37 cellular contexts compared by ENCODE assay signal in the genomic region with DNA sequence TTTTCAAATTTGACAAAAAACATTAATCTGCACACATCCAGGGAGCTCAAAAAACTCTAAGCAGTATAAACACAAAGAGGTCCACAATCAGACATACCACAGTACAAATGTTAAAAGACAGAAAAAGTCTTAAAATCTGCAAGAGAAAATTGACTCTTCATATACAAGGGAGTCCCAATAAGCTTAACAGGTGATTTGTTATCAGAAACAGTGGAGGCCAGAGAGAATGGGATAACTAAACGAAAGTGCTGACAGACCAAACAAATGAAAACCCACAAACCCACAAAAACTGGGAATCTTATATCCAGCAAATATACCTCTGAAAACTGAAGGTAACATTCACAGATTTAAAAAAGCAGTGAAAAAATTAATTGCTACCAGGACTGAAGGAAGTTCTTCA.
DNase-seq lines count a peak whose midpoint lies in the region; ATAC-seq, FAIRE-seq and TF ChIP-seq lines count a peak whose summit lies in the region.
"Had no signal": no experiment of that assay in that cellular context is flagged by ENCODE, and none has a peak within 500 bp of the region (broad histone marks: within the 10 kb centered on the region; RNA-seq: fewer than 3 reads in every experiment).

No MANE protein-coding gene starts in this region.

- H4K5ac ChIP-seq in H9 (ENCODE audit: insufficient read length, low read depth, low read length), result no peak overlapping the region

- no peak overlapping the region for H2BK12ac ChIP-seq in H9 (ENCODE audit: insufficient read length, low read depth, low read length)

- H3K36me3 Mint-ChIP-seq in H9 (ENCODE audit: insufficient read depth in 1 of 3, low read depth in 3 of 3), result peaks cover 20 to 43% (median 21%) of the 10 kb centered on the region in 3 experiments
- H3K36me3 Mint-ChIP-seq: CD14-positive monocyte; CD4-positive, CD25-positive, alpha-beta regulatory T cell had no signal

- H2BK15ac ChIP-seq in H9 (ENCODE audit: low read depth, low read length), result no peak overlapping the region

- intact Hi-C loops in GM12878 (cut with micrococcal nuclease; ENCODE audit: unreplicated experiment), result no loop called here
- intact Hi-C loops in K562 (cut with micrococcal nuclease), result no loop called here

- no peak for DNase-seq in GM12878 (ENCODE audit: low read depth, low spot score)
- DNase-seq in K562 (ENCODE audit: extremely low read depth in 1 of 4, low spot score in 3 of 4), result no peak
- peak; percentile 10 for DNase-seq in dedifferentiated amniotic fluid mesenchymal stem cell (ENCODE audit: extremely low spot score)
- no peak for DNase-seq in activated CD4-positive, alpha-beta T cell treated with anti-CD3 and anti-CD28 coated beads for 1 hour
- DNase-seq in HuH-7 (ENCODE audit: low spot score), result no peak
- no peak for DNase-seq in H9
- DNase-seq: 8988T; ACHN; AML-193; BE2C; C1 segment of cervical spinal cord; Caco-2; Calu3; CD4-positive, alpha-beta memory T cell; CD4-positive, alpha-beta T cell; CD4-positive, CD25-positive, alpha-beta regulatory T cell; CD8-positive, alpha-beta memory T cell; CD8-positive, alpha-beta T cell; COR-L47; DMS 273 treated with DMSO at 0.1 percent for 48 hours; DMS153; DMS53; DMS79; DMS79 treated with DMSO at 0.1 percent for 48 hours; DND-41; EL had no signal

- CTCF ChIA-PET in HEK293 (lab: Yijun Ruan, JAX) (no interaction called here), GM12878 (lab: Yijun Ruan, JAX) (no interaction called here), K562 (lab: Yijun Ruan, JAX; ENCODE audit: low intra/inter-chr PET ratio) (no interaction called here)

- no peak overlapping the region for H3K4me2 ChIP-seq in GM12878 (ENCODE audit: control insufficient read depth, insufficient read depth)
- H3K4me2 ChIP-seq in K562 (ENCODE audit: insufficient read depth, low read length), result no peak overlapping the region
- H3K4me2 ChIP-seq in H9 (ENCODE audit: insufficient read depth, insufficient read length, low read length), result no peak overlapping the region
- H3K4me2 ChIP-seq: A549; BLaER1; BLaER1 treated with 17β-estradiol and CSF1 and Interleukin-3, amounts not matched to agents 10 nM and 100 nM had no signal

- H3K9me1 ChIP-seq in K562 (ENCODE audit: control insufficient read depth, insufficient read depth, low read length), result no peaks in the 10 kb centered on the region

- TF ChIP-seq POLR2A in GM12878 (IDR thresholded peaks at IDR 0.05; ENCODE audit: low read depth, low read length), result no peak
- no peak for TF ChIP-seq POLR2A in K562 (conservative IDR thresholded peaks at IDR 0.05)

- H3K23ac ChIP-seq in H9 (ENCODE audit: insufficient read length, low read depth, low read length), result no peak overlapping the region

- TF ChIP-seq RAD21 in GM12878 (IDR thresholded peaks at IDR 0.05; ENCODE audit: insufficient read depth, low read depth, low read length) (no peak), K562 (CRISPR knock-in tag; conservative IDR thresholded peaks at IDR 0.05 in 1 of 2, IDR thresholded peaks at IDR 0.05 in 1 of 2) (no peak)

- H3K79me1 ChIP-seq in H9 (ENCODE audit: insufficient read depth, low read depth, low read length, poor library complexity, severe bottlenecking), result no peaks in the 10 kb centered on the region

- no peaks in the 10 kb centered on the region for H3K79me2 ChIP-seq in GM12878 (ENCODE audit: control insufficient read depth, insufficient read depth, low read length)
- H3K79me2 ChIP-seq in K562 (ENCODE audit: control insufficient read depth, insufficient read depth, low read length), result no peaks in the 10 kb centered on the region
- no peaks in the 10 kb centered on the region for H3K79me2 ChIP-seq in H9 (ENCODE audit: insufficient read depth, low read length)

- no peak overlapping the region for H3K9ac ChIP-seq in GM12878 (ENCODE audit: control insufficient read depth, insufficient read depth, low read length)
- no peak overlapping the region for H3K9ac ChIP-seq in K562 (ENCODE audit: insufficient read depth in 1 of 2, low read depth in 2 of 2, low read length in 2 of 2)
- no peak overlapping the region for H3K9ac ChIP-seq in H9 (ENCODE audit: extremely low read depth, insufficient read length, low read length)
- H3K9ac ChIP-seq: BLaER1; BLaER1 treated with 17β-estradiol and CSF1 and Interleukin-3, amounts not matched to agents 10 nM and 100 nM had no signal

- H3K27ac Mint-ChIP-seq in H9, result no peak overlapping the region
- H3K27ac Mint-ChIP-seq: B cell; CD14-positive monocyte; CD4-positive, alpha-beta memory T cell; CD4-positive, alpha-beta T cell; CD4-positive, CD25-positive, alpha-beta regulatory T cell; CD8-positive, alpha-beta memory T cell; CD8-positive, alpha-beta T cell had no signal

- RAD21 ChIA-PET in GM12878 (lab: Charles Lee; ENCODE audit: unreplicated experiment), result no interaction called here

- no peak overlapping the region for H4K91ac ChIP-seq in H9 (ENCODE audit: insufficient read length, low read depth, low read length)

- FAIRE-seq in GM12878 (lab: Jason Lieb, UNC), result no peak
- no peak for FAIRE-seq in K562 (lab: Jason Lieb, UNC)
- FAIRE-seq: A204.1, A549, D721Med had no signal

- H3K27me3 ChIP-seq in GM12878 (replicated peaks in 1 of 2; ENCODE audit: control insufficient read depth in 2 of 2, insufficient read depth in 2 of 2, low read length in 1 of 2) (no peaks in the 10 kb centered on the region), K562 (ENCODE audit: control insufficient read depth in 2 of 2, insufficient read depth in 2 of 2, low read length in 2 of 2) (no peaks in the 10 kb centered on the region), H9 (ENCODE audit: insufficient read depth, low read length) (no peaks in the 10 kb centered on the region)
- H3K27me3 ChIP-seq: BE2C; BLaER1; BLaER1 treated with 17β-estradiol and CSF1 and Interleukin-3, amounts not matched to agents 10 nM and 100 nM had no signal

- TF ChIP-seq CTCF in HEK293 (tag by site-specific recombination; IDR thresholded peaks at IDR 0.05) (no peak), GM12878 (IDR thresholded peaks at IDR 0.05 in 2 of 3, conservative IDR thresholded peaks at IDR 0.05 in 1 of 3; ENCODE audit: control insufficient read depth in 2 of 3, extremely low read depth in 1 of 3, insufficient read depth in 1 of 3, low read depth in 3 of 3, low read length in 3 of 3) (no peak), K562 (IDR thresholded peaks at IDR 0.05 in 2 of 3, conservative IDR thresholded peaks at IDR 0.05 in 1 of 3; ENCODE audit: insufficient read depth in 2 of 3, low read depth in 1 of 3, low read length in 3 of 3) (no peak), H9 (conservative IDR thresholded peaks at IDR 0.05) (no peak)

- H3K4me1 ChIP-seq in HEK293 (ENCODE audit: control insufficient read depth, insufficient read depth, low read length), result no peaks in the 10 kb centered on the region
- no peaks in the 10 kb centered on the region for H3K4me1 ChIP-seq in GM12878 (ENCODE audit: control insufficient read depth, insufficient read depth, low read length)
- no peaks in the 10 kb centered on the region for H3K4me1 ChIP-seq in K562 (replicated peaks in 1 of 2; ENCODE audit: control insufficient read depth in 2 of 2, insufficient read depth in 2 of 2, low read length in 2 of 2)
- no peaks in the 10 kb centered on the region for H3K4me1 ChIP-seq in H9 (ENCODE audit: insufficient read depth, low read length)
- H3K4me1 ChIP-seq: A549; BE2C; BLaER1; BLaER1 treated with 17β-estradiol and CSF1 and Interleukin-3, amounts not matched to agents 10 nM and 100 nM; Caco-2 had no signal

- H2BK120ac ChIP-seq in H9 (ENCODE audit: low read depth, low read length, poor library complexity, severe bottlenecking), result no peak overlapping the region

- H2AFZ ChIP-seq in GM12878 (ENCODE audit: control insufficient read depth, low read depth, low read length) (no peak overlapping the region), K562 (ENCODE audit: low read depth, low read length) (no peak overlapping the region), H9 (ENCODE audit: low read length) (no peak overlapping the region)

- H3K27me3 Mint-ChIP-seq in H9 (ENCODE audit: low read depth), result peaks cover 1% of the 10 kb centered on the region; the same call in 1 of the 2 replicates
- H3K27me3 Mint-ChIP-seq: B cell; CD4-positive, alpha-beta memory T cell; CD4-positive, alpha-beta T cell; CD4-positive, CD25-positive, alpha-beta regulatory T cell; CD8-positive, alpha-beta memory T cell had no signal

- H3K18ac ChIP-seq in H9 (ENCODE audit: insufficient read length, low read depth, low read length), result no peak overlapping the region

- POLR2A ChIA-PET in HEK293 (lab: Yijun Ruan, JAX), result no interaction called here
- POLR2A ChIA-PET in GM12878 (lab: Charles Lee), result no interaction called here
- POLR2A ChIA-PET in K562 (lab: Yijun Ruan, JAX), result interaction anchor here (0.7 kb wide), 1 partner anchor 19 kb away, joined by 3 read pairs; no protein-coding TSS in a partner anchor

- H3K9me3 Mint-ChIP-seq in H9, result peaks cover 45 to 59% of the 10 kb centered on the region in 2 experiments

- TF ChIP-seq EP300 in GM12878 (IDR thresholded peaks at IDR 0.05; ENCODE audit: borderline replicate concordance in 1 of 2, control insufficient read depth in 1 of 2, low read depth in 2 of 2, low read length in 2 of 2) (no peak), K562 (IDR thresholded peaks at IDR 0.05; ENCODE audit: low read length) (no peak)

- 0% methylated on average over 1 of the region's 1 CpG for WGBS in GM12878 (ENCODE audit: insufficient coverage, insufficient replicate concordance, low lambda C conversion rate, missing lambda C conversion rate)
- 0% methylated on average over 1 of the region's 1 CpG for WGBS in K562 (ENCODE audit: insufficient coverage, low coverage, missing lambda C conversion rate)
- WGBS in H9 (ENCODE audit: extremely low coverage, insufficient read length, low lambda C conversion rate), result no CpG with 5 or more reads among the region's 1 CpG

- no peak overlapping the region for H2AK5ac ChIP-seq in H9 (ENCODE audit: insufficient read length, low read length)

- in situ Hi-C loops in GM12878 (cut with MboI), result no loop called here
- in situ Hi-C loops in K562 (cut with MboI), result no loop called here

- H4K20me1 ChIP-seq in GM12878 (ENCODE audit: control insufficient read depth, insufficient read depth), result no peaks in the 10 kb centered on the region
- no peaks in the 10 kb centered on the region for H4K20me1 ChIP-seq in K562 (replicated peaks; ENCODE audit: control insufficient read depth, insufficient read depth, low read length)
- H4K20me1 ChIP-seq in H9 (ENCODE audit: control insufficient read depth, insufficient read depth, insufficient read length), result no peaks in the 10 kb centered on the region
- H4K20me1 ChIP-seq: BLaER1; BLaER1 treated with 17β-estradiol and CSF1 and Interleukin-3, amounts not matched to agents 10 nM and 100 nM had no signal

- BruUV-seq in GM12878 (replicated peaks; lab: Mats Ljungman, UMichigan), result no TSS peak
- no TSS peak for BruUV-seq in K562 (replicated peaks; lab: Mats Ljungman, UMichigan)

- no peak overlapping the region for H3K4ac ChIP-seq in H9 (ENCODE audit: low read depth, low read length)

- H3K9me3 ChIP-seq in HEK293 (ENCODE audit: control insufficient read depth, insufficient read depth, low read depth, low read length) (no peaks in the 10 kb centered on the region), GM12878 (replicated peaks; ENCODE audit: control insufficient read depth, insufficient read depth, low read length) (no peaks in the 10 kb centered on the region), K562 (replicated peaks; ENCODE audit: control insufficient read depth, insufficient read depth, low read depth, low read length) (peaks cover 2% of the 10 kb centered on the region; the same call in 1 of the 2 replicates), H9 (ENCODE audit: control insufficient read depth, low read depth, low read length) (peaks cover 10% of the 10 kb centered on the region)
- H3K9me3 ChIP-seq: A549, BE2C, Caco-2 had no signal

- H3K36me3 ChIP-seq in HEK293 (ENCODE audit: control insufficient read depth in 2 of 2, insufficient read depth in 1 of 2, low read length in 2 of 2), result no peaks in the 10 kb centered on the region
- no peaks in the 10 kb centered on the region for H3K36me3 ChIP-seq in GM12878 (ENCODE audit: control insufficient read depth in 2 of 2, insufficient read depth in 2 of 2, low read length in 1 of 2)
- H3K36me3 ChIP-seq in K562 (ENCODE audit: control insufficient read depth, insufficient read depth, low read length), result no peaks in the 10 kb centered on the region
- H3K36me3 ChIP-seq: BE2C; BLaER1; BLaER1 treated with 17β-estradiol and CSF1 and Interleukin-3, amounts not matched to agents 10 nM and 100 nM had no signal

- SMC1A ChIA-PET in GM12878 (lab: Charles Lee; ENCODE audit: uncharacterized antibody, unreplicated experiment), result interaction anchor here (1.1 kb wide), 1 partner anchor 14 kb away, joined by 3 read pairs; no protein-coding TSS in a partner anchor

- ATAC-seq in GM12878, result no peak
- no peak for ATAC-seq in K562
- no peak for ATAC-seq in GM18511 (IDR thresholded peaks at IDR 0.05; ENCODE audit: unreplicated experiment)
- ATAC-seq: A549; CD8-positive, alpha-beta T cell had no signal

- no peak overlapping the region for H3K4me3 Mint-ChIP-seq in H9
- H3K4me3 Mint-ChIP-seq: B cell; CD14-positive monocyte; CD4-positive, alpha-beta memory T cell; CD4-positive, alpha-beta T cell; CD4-positive, CD25-positive, alpha-beta regulatory T cell; CD8-positive, alpha-beta memory T cell; CD8-positive, alpha-beta T cell had no signal

- H3K14ac ChIP-seq in H9 (ENCODE audit: insufficient read depth, low read length), result no peak overlapping the region

- H3K56ac ChIP-seq in H9 (ENCODE audit: insufficient read length, low read depth, low read length), result no peak overlapping the region

- no peak overlapping the region for H4K8ac ChIP-seq in H9 (replicated peaks; ENCODE audit: insufficient read length, low read depth, low read length)

- no peaks in the 10 kb centered on the region for H3K23me2 ChIP-seq in H9 (ENCODE audit: insufficient read length, low read depth, low read length, poor library complexity, severe bottlenecking)

- H3T11ph ChIP-seq in H9 (ENCODE audit: low read length), result no peak overlapping the region

- no peak overlapping the region for H2BK5ac ChIP-seq in H9 (ENCODE audit: insufficient read length, low read length)

- no peak overlapping the region for H3K27ac ChIP-seq in HEK293 (ENCODE audit: extremely low read depth, low read depth, low read length)
- H3K27ac ChIP-seq in GM12878 (ENCODE audit: control insufficient read depth, insufficient read depth), result no peak overlapping the region
- H3K27ac ChIP-seq in K562 (ENCODE audit: extremely low read depth, low read depth, low read length), result no peak overlapping the region
- no peak overlapping the region for H3K27ac ChIP-seq in H9 (ENCODE audit: insufficient read length, low read depth, low read length)
- H3K27ac ChIP-seq: 22Rv1; A549; BLaER1; BLaER1 treated with 17β-estradiol and CSF1 and Interleukin-3, amounts not matched to agents 10 nM and 100 nM; C4-2B had no signal

- H2BK20ac ChIP-seq in H9 (ENCODE audit: low read depth, low read length, poor library complexity, severe bottlenecking), result no peak overlapping the region

- no peaks in the 10 kb centered on the region for H3K4me1 Mint-ChIP-seq in H9
- H3K4me1 Mint-ChIP-seq: B cell; CD14-positive monocyte; CD4-positive, alpha-beta memory T cell; CD4-positive, CD25-positive, alpha-beta regulatory T cell; CD8-positive, alpha-beta memory T cell had no signal

- no peak overlapping the region for H3K4me3 ChIP-seq in HEK293 (ENCODE audit: low read depth, low read length)
- H3K4me3 ChIP-seq in GM12878, result no peak overlapping the region
- H3K4me3 ChIP-seq in K562, result no peak overlapping the region
- H3K4me3 ChIP-seq: A549; BLaER1; BLaER1 treated with 17β-estradiol and CSF1 and Interleukin-3, amounts not matched to agents 10 nM and 100 nM had no signal
